20 cellular contexts compared by ENCODE assay signal in the genomic region with DNA sequence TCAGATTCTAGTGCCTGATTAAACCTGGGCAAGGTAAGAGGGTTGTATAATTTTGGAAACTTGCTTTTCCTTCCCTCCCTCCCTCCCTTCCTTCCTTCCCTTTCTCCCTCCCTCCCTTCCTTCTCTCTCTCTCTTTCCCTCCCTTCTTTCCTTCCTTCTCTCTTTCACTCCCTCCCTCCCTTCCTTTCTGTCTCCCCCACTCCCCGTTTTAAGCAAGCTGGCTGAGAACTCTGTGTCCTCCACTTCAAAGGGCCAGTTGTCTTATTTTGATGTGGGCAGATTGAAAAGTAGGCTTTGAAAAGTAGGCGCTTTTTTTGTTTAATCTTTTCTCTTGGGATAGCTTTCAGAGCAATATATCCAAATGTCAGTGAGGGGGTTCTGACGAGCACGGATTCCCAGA. TPM values are rescaled to one million over a fixed set of nuclear protein-coding genes. Genes with fewer than 3 reads are reported as not detected.
DNase-seq lines count a peak whose midpoint lies in the region; ATAC-seq, FAIRE-seq and TF ChIP-seq lines count a peak whose summit lies in the region.
"Had no signal": no experiment of that assay in that cellular context is flagged by ENCODE, and none has a peak within 500 bp of the region (broad histone marks: within the 10 kb centered on the region; RNA-seq: fewer than 3 reads in every experiment).

No MANE protein-coding gene starts in this region.

- H4K91ac ChIP-seq in H1 (replicated peaks; ENCODE audit: insufficient read length, low read length): no peak overlapping the region

- peak overlapping the region; percentile 20; the same call in 1 of the 2 replicates for H3K18ac ChIP-seq in H1 (ENCODE audit: extremely low read depth, low read length)

- no peak for TF ChIP-seq EP300 in H1 (IDR thresholded peaks at IDR 0.05; ENCODE audit: borderline replicate concordance in 1 of 2, low read depth in 2 of 2, low read length in 2 of 2)

- POLR2A ChIA-PET in H1 (lab: Charles Lee; ENCODE audit: partially characterized antibody): interaction anchor here (0.9 to 1.7 kb wide), 4 partner anchors 82 to 183 kb away, joined by 3 to 4 read pairs (median 4); no protein-coding TSS in a partner anchor
- POLR2A ChIA-PET in activated CD4-positive, alpha-beta T cell treated with anti-CD3 and anti-CD28 coated beads, Interleukin-2, amount 10 ng/mL, durations not matched to agents 7 days and 5 days (lab: Charles Lee): no interaction called here

- H3K27ac Mint-ChIP-seq in activated CD4-positive, alpha-beta T cell treated with anti-CD3 and anti-CD28 coated beads, Interleukin-2, amount 10 ng/mL, durations not matched to agents 7 days and 5 days: no peak overlapping the region
- H3K27ac Mint-ChIP-seq: activated naive CD8-positive, alpha-beta T cell; memory B cell had no signal

- H3K27me3 Mint-ChIP-seq in activated CD4-positive, alpha-beta T cell treated with anti-CD3 and anti-CD28 coated beads, Interleukin-2, amount 10 ng/mL, durations not matched to agents 7 days and 5 days: peaks cover 36% of the 10 kb centered on the region

- H3K9ac ChIP-seq in HUES6 (ENCODE audit: low read length): no peak overlapping the region
- no peak overlapping the region for H3K9ac ChIP-seq in H1 (replicated peaks in 1 of 4; ENCODE audit: extremely low read depth in 1 of 4, low read depth in 3 of 4, low read length in 3 of 4)
- H3K9ac ChIP-seq in muscle layer of colon (ENCODE audit: low read length): no peak overlapping the region

- no peak overlapping the region for H4K8ac ChIP-seq in H1 (ENCODE audit: extremely low read depth, insufficient read depth, low read length)

- 14% methylated on average over 4 of the region's 4 CpGs; no CpG with 5 or more reads in 1 of the 2 experiments for WGBS in H1 (ENCODE audit: extremely low coverage in 1 of 2, insufficient coverage in 1 of 2, insufficient read length in 1 of 2, insufficient replicate concordance in 2 of 2, low coverage in 1 of 2, low lambda C conversion rate in 2 of 2, missing lambda C conversion rate in 1 of 2), 2 experiments

- no peak overlapping the region for H2BK15ac ChIP-seq in H1 (ENCODE audit: low read length)

- no peak overlapping the region for H3K23ac ChIP-seq in H1 (ENCODE audit: insufficient read length)

- DNase-seq in H1 (ENCODE audit: low read depth in 1 of 2, low spot score in 2 of 2) (no peak), thoracic aorta (ENCODE audit: low spot score) (no peak), NCI-H128 (lab: John Stamatoyannopoulos, UW; ENCODE audit: unreplicated experiment) (no peak)
- no peak for DNase-seq in activated CD4-positive, alpha-beta T cell treated with anti-CD3 and anti-CD28 coated beads, Interleukin-2, amount 10 ng/mL, durations not matched to agents 7 days and 5 days
- DNase-seq: NCI-H1105 treated with DMSO at 0.1 percent for 48 hours, testis had no signal

- no peaks in the 10 kb centered on the region for H3K9me3 ChIP-seq in HUES6 (ENCODE audit: control insufficient read depth, insufficient read depth, low read depth, low read length)
- H3K9me3 ChIP-seq in H1 (ENCODE audit: insufficient read depth in 2 of 2, low read depth in 1 of 2, low read length in 1 of 2): no peaks in the 10 kb centered on the region
- no peaks in the 10 kb centered on the region for H3K9me3 ChIP-seq in muscle layer of colon (ENCODE audit: low read length)
- H3K9me3 ChIP-seq in thoracic aorta: no peaks in the 10 kb centered on the region
- H3K9me3 ChIP-seq: breast epithelium, esophagus muscularis mucosa, testis had no signal

- no peak overlapping the region for H4K5ac ChIP-seq in H1 (ENCODE audit: insufficient read length, low read depth, low read length)

- H4K20me1 ChIP-seq in H1 (replicated peaks in 1 of 2; ENCODE audit: control insufficient read depth in 1 of 2, insufficient read depth in 2 of 2, low read length in 2 of 2): no peaks in the 10 kb centered on the region

- no peak overlapping the region for H2BK12ac ChIP-seq in H1 (ENCODE audit: low read depth, low read length)

- H3K36me3 Mint-ChIP-seq in activated CD4-positive, alpha-beta T cell treated with anti-CD3 and anti-CD28 coated beads, Interleukin-2, amount 10 ng/mL, durations not matched to agents 7 days and 5 days (ENCODE audit: low read depth): no peaks in the 10 kb centered on the region
- H3K36me3 Mint-ChIP-seq: activated naive CD8-positive, alpha-beta T cell; memory B cell had no signal

- ATAC-seq in thoracic aorta (ENCODE audit: insufficient number of reproducible peaks, low FRiP score, low read depth) (no peak), HG03432 (IDR thresholded peaks at IDR 0.05; ENCODE audit: unreplicated experiment) (no peak)
- ATAC-seq: SK-N-SH treated with all-trans-retinoic acid at 6 μM for 48 hours had no signal

- CTCF ChIA-PET in H1 (lab: Charles Lee; ENCODE audit: partially characterized antibody): interaction anchor here (0.6 to 3.3 kb wide), 5 partner anchors 31 to 311 kb away, joined by 3 to 13 read pairs (median 3); no protein-coding TSS in a partner anchor
- CTCF ChIA-PET in activated CD4-positive, alpha-beta T cell treated with anti-CD3 and anti-CD28 coated beads, Interleukin-2, amount 10 ng/mL, durations not matched to agents 7 days and 5 days (lab: Charles Lee): interaction anchor here (0.8 to 1.5 kb wide), 2 partner anchors 12 to 85 kb away, joined by 3 read pairs; no protein-coding TSS in a partner anchor

- no peak overlapping the region for H2BK120ac ChIP-seq in H1 (replicated peaks; ENCODE audit: low read depth, low read length)

- peaks cover 15% of the 10 kb centered on the region for H3K4me1 Mint-ChIP-seq in activated CD4-positive, alpha-beta T cell treated with anti-CD3 and anti-CD28 coated beads, Interleukin-2, amount 10 ng/mL, durations not matched to agents 7 days and 5 days

- H3K56ac ChIP-seq in H1 (replicated peaks; ENCODE audit: insufficient read length, low read depth, low read length): no peak overlapping the region

- TF ChIP-seq CTCF in H1 (IDR thresholded peaks at IDR 0.05; ENCODE audit: control extremely low read depth in 1 of 3, insufficient read depth in 1 of 3, low read depth in 1 of 3, low read length in 3 of 3) (no peak), thoracic aorta (IDR thresholded peaks at IDR 0.05) (no peak)

- H3K36me3 ChIP-seq in HUES6 (ENCODE audit: control insufficient read depth, insufficient read depth, low read length) (no peaks in the 10 kb centered on the region), H1 (ENCODE audit: control insufficient read depth in 2 of 4, insufficient read depth in 4 of 4, low read length in 3 of 4) (no peaks in the 10 kb centered on the region), muscle layer of colon (ENCODE audit: insufficient read depth, low read length) (no peaks in the 10 kb centered on the region), thoracic aorta (no peaks in the 10 kb centered on the region)
- H3K36me3 ChIP-seq: breast epithelium, esophagus muscularis mucosa had no signal

- H2BK20ac ChIP-seq in H1 (ENCODE audit: low read length): 0 out of 2 replicates have a peak overlapping the region, but pooled peaks have one; percentile 2

- H3K9me3 Mint-ChIP-seq in activated CD4-positive, alpha-beta T cell treated with anti-CD3 and anti-CD28 coated beads, Interleukin-2, amount 10 ng/mL, durations not matched to agents 7 days and 5 days: no peaks in the 10 kb centered on the region
- H3K9me3 Mint-ChIP-seq: memory B cell had no signal

- H3K4me2 ChIP-seq in H1 (ENCODE audit: insufficient read depth in 1 of 2, low read depth in 2 of 2, low read length in 2 of 2): peak overlapping the region; percentile 65 to 76

- no peak overlapping the region for H3K4me3 Mint-ChIP-seq in activated CD4-positive, alpha-beta T cell treated with anti-CD3 and anti-CD28 coated beads, Interleukin-2, amount 10 ng/mL, durations not matched to agents 7 days and 5 days
- H3K4me3 Mint-ChIP-seq: memory B cell had no signal

- no peak for TF ChIP-seq POLR2A in H1 (IDR thresholded peaks at IDR 0.05; ENCODE audit: control extremely low read depth in 1 of 2, low read depth in 2 of 2, low read length in 2 of 2)

- no peak for FAIRE-seq in H1 (lab: Jason Lieb, UNC)
- FAIRE-seq: GM12892, islet of Langerhans, RCC 7860 had no signal

- peak overlapping the region; percentile 36; the same call in 1 of the 2 replicates for H2BK5ac ChIP-seq in H1 (ENCODE audit: low read depth, low read length)

- H3K23me2 ChIP-seq in H1 (ENCODE audit: low read depth, low read length): 0 out of 2 replicates have a peak, but pooled peaks cover 2% of the 10 kb centered on the region

- H3K4ac ChIP-seq in H1 (replicated peaks; ENCODE audit: insufficient read length, low read depth, low read length): no peak overlapping the region

- H3K4me3 ChIP-seq in HUES6 (ENCODE audit: low read depth, low read length): peak overlapping the region; percentile 53
- H3K4me3 ChIP-seq in H1 (ENCODE audit: extremely low read depth in 1 of 4, insufficient read depth in 2 of 4, low read depth in 3 of 4, low read length in 4 of 4): peak overlapping the region in 1 of 4 experiments; percentile 51; a peak in 4 of 8 replicates
- H3K4me3 ChIP-seq in muscle layer of colon (ENCODE audit: low read depth in 1 of 2, low read length in 2 of 2): peak overlapping the region; percentile 30 to 33
- peak overlapping the region; percentile 63 for H3K4me3 ChIP-seq in thoracic aorta
- H3K4me3 ChIP-seq: testis had no signal

- H3K79me2 ChIP-seq in H1 (ENCODE audit: control insufficient read depth in 1 of 2, insufficient read depth in 2 of 2, low read length in 2 of 2): no peaks in the 10 kb centered on the region

- TF ChIP-seq RAD21 in H1 (IDR thresholded peaks at IDR 0.05 in 1 of 2, conservative IDR thresholded peaks at IDR 0.05 in 1 of 2; ENCODE audit: low read depth in 2 of 2, low read length in 2 of 2): no peak

- no peak overlapping the region for H2AK5ac ChIP-seq in H1 (ENCODE audit: low read depth, low read length)

- no peak overlapping the region for H2AFZ ChIP-seq in H1 (ENCODE audit: low read length)

- no peak overlapping the region for H3K27ac ChIP-seq in HUES6 (ENCODE audit: low read depth, low read length)
- no peak overlapping the region for H3K27ac ChIP-seq in H1 (ENCODE audit: low read depth, low read length)
- peak overlapping the region; percentile 14 for H3K27ac ChIP-seq in muscle layer of colon (ENCODE audit: low read depth, low read length)
- H3K27ac ChIP-seq in thoracic aorta: no peak overlapping the region
- H3K27ac ChIP-seq: breast epithelium, HL-60, testis had no signal

- no peak overlapping the region for H3K14ac ChIP-seq in H1 (ENCODE audit: insufficient read length)

- H3K4me1 ChIP-seq in HUES6 (ENCODE audit: control insufficient read depth, insufficient read depth, low read length) (peaks cover 33% of the 10 kb centered on the region), H1 (replicated peaks in 1 of 4; ENCODE audit: control insufficient read depth in 3 of 4, insufficient read depth in 4 of 4, low read length in 3 of 4) (peaks cover 3 to 24% (median 15%) of the 10 kb centered on the region in 4 experiments; a peak in 5 of 7 replicates), muscle layer of colon (ENCODE audit: insufficient read depth, low read length) (peaks cover 12% of the 10 kb centered on the region), thoracic aorta (ENCODE audit: control insufficient read depth in 1 of 2, low read depth in 2 of 2) (peaks cover 3 to 18% of the 10 kb centered on the region in 2 donors)
- H3K4me1 ChIP-seq: breast epithelium, testis had no signal

- H3K27me3 ChIP-seq in HUES6 (ENCODE audit: control insufficient read depth, insufficient read depth, low read length) (no peaks in the 10 kb centered on the region), H1 (replicated peaks in 1 of 4; ENCODE audit: control insufficient read depth in 3 of 4, extremely low read depth in 1 of 4, insufficient read depth in 3 of 4, low read length in 3 of 4) (no peaks in the 10 kb centered on the region; a peak in 1 of 7 replicates), muscle layer of colon (ENCODE audit: control insufficient read depth in 1 of 2, insufficient read depth in 2 of 2, low read length in 2 of 2) (no peaks in the 10 kb centered on the region), thoracic aorta (replicated peaks; ENCODE audit: insufficient read depth) (no peaks in the 10 kb centered on the region)
- H3K27me3 ChIP-seq: breast epithelium, esophagus muscularis mucosa, testis had no signal

- no peaks in the 10 kb centered on the region for H3K79me1 ChIP-seq in H1 (ENCODE audit: low read depth, low read length)

RNA-seq across cellular contexts. Expression of gene CDK15, which starts 51.9 kb away (rescaled TPM):
- not detected in 2 replicates for total RNA-seq in H1 (2021; fragmentation: NEBNext Ultra II Directional; extraction: Animal tissue kit (Norgen Biotek cat#: 25700))
- 0.03 TPM in 1 of 2 replicates, not detected in the other for polyA plus RNA-seq in H1 (2011; rRNA removed)
- polyA plus RNA-seq in H1 (2011; cell fraction: cytosol; rRNA removed): not detected
- polyA plus RNA-seq in H1 (2011; cell fraction: nucleus; rRNA removed): 0.10 TPM
- polyA plus RNA-seq in H1 (2012, experiment 1 of 2): 0.09 TPM in 1 of 4 replicates, not detected in the others
- polyA plus RNA-seq in H1 (2012, experiment 2 of 2): not detected
- polyA plus RNA-seq in H1 (2013, experiment 1 of 2): 0.04 TPM
- 0.02 TPM for polyA plus RNA-seq in H1 (2013, experiment 2 of 2)
- polyA minus RNA-seq in H1 (2011; rRNA and poly(A)+ RNA removed): 0.38 TPM in 1 of 2 replicates, not detected in the other
- not detected for polyA minus RNA-seq in H1 (2011; cell fraction: cytosol; rRNA and poly(A)+ RNA removed)
- polyA minus RNA-seq in H1 (2011; cell fraction: nucleus; rRNA and poly(A)+ RNA removed): not detected
- total RNA-seq in thoracic aorta: 1 to 10 TPM; 1.5 to 8.3 TPM
- total RNA-seq in activated CD4-positive, alpha-beta T cell treated with anti-CD3 and anti-CD28 coated beads, Interleukin-2, amount 10 ng/mL, durations not matched to agents 7 days and 5 days: not detected
- total RNA-seq: dermis microvascular lymphatic vessel endothelial cell, occipital lobe had no signal
